ENCODE assay signal across 1 cellular context in the genomic region with DNA sequence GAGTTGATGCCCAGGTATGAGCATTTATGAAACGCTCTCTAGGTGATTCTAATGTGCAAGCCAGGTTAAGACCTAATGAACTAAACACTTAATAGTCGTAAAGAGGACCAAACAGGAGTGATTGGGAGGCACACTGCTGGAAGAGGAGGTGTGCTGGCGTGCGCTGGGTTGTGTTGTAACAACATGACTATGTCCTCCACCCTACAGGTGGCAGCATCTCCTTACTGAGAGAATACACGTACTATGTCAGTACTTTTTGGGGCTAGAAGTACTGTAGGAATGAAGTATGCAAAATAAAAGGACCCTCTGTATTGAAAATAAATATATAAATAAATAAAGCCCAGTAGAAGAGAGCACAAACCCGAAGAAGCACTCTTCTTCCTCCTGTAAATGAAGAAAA.
TF ChIP-seq lines count a peak whose summit lies in the region.

No MANE protein-coding gene starts in this region.

TF ChIP-seq in A549, 52 proteins besides CTCF, POLR2A, EP300 and RAD21:
- TF ChIP-seq CHD4 (IDR thresholded peaks at IDR 0.05; ENCODE audit: borderline replicate concordance) = no peak
- TF ChIP-seq MYC (IDR thresholded peaks at IDR 0.05; ENCODE audit: borderline replicate concordance, low read length) = no peak
- TF ChIP-seq, protein P1, sequence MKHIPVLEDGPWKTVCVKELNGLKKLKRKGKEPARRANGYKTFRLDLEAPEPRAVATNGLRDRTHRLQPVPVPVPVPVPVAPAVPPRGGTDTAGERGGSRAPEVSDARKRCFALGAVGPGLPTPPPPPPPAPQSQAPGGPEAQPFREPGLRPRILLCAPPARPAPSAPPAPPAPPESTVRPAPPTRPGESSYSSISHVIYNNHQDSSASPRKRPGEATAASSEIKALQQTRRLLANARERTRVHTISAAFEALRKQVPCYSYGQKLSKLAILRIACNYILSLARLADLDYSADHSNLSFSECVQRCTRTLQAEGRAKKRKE (CRISPR knock-in tag; IDR thresholded peaks at IDR 0.05; ENCODE audit: low read depth) = no peak
- TF ChIP-seq, protein P2, sequence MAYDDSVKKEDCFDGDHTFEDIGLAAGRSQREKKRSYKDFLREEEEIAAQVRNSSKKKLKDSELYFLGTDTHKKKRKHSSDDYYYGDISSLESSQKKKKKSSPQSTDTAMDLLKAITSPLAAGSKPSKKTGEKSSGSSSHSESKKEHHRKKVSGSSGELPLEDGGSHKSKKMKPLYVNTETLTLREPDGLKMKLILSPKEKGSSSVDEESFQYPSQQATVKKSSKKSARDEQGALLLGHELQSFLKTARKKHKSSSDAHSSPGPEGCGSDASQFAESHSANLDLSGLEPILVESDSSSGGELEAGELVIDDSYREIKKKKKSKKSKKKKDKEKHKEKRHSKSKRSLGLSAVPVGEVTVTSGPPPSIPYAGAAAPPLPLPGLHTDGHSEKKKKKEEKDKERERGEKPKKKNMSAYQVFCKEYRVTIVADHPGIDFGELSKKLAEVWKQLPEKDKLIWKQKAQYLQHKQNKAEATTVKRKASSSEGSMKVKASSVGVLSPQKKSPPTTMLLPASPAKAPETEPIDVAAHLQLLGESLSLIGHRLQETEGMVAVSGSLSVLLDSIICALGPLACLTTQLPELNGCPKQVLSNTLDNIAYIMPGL (CRISPR knock-in tag; IDR thresholded peaks at IDR 0.05; ENCODE audit: borderline replicate concordance) = no peak
- no peak for TF ChIP-seq FOXS1 (CRISPR knock-in tag; IDR thresholded peaks at IDR 0.05)
- no peak for TF ChIP-seq MAFK (IDR thresholded peaks at IDR 0.05; ENCODE audit: partially characterized antibody)
- TF ChIP-seq TP53 (CRISPR knock-in tag; IDR thresholded peaks at IDR 0.05) = no peak
- no peak for TF ChIP-seq ZFP36 (IDR thresholded peaks at IDR 0.05; ENCODE audit: borderline replicate concordance, partially characterized antibody)
- TF ChIP-seq RNF2 (IDR thresholded peaks at IDR 0.05; ENCODE audit: borderline replicate concordance, low read depth) = no peak
- TF ChIP-seq ESRRA (IDR thresholded peaks at IDR 0.05; ENCODE audit: borderline replicate concordance, low read length) = no peak
- TF ChIP-seq BHLHE40 (IDR thresholded peaks at IDR 0.05; ENCODE audit: low read depth, low read length) = no peak
- TF ChIP-seq HOXB5 (CRISPR knock-in tag; IDR thresholded peaks at IDR 0.05) = no peak
TF ChIP-seq in A549: peak in this region for 0.
